10 cellular contexts compared by ENCODE assay signal in genomic region chr7:132472463-132473120, GRCh38.
DNase-seq lines count a peak whose midpoint lies in the region; ATAC-seq and TF ChIP-seq lines count a peak whose summit lies in the region.
"Had no signal": no experiment of that assay in that cellular context is flagged by ENCODE, and none has a peak within 500 bp of the region (broad histone marks: within the 10 kb centered on the region; RNA-seq: fewer than 3 reads in every experiment).

No MANE protein-coding gene starts in this region.

- no peaks in the 10 kb centered on the region for H3K36me3 Mint-ChIP-seq in progenitor cell of endocrine pancreas (ENCODE audit: insufficient read depth)

- peak; percentile 20 for DNase-seq in AG09309 (ENCODE audit: low read depth)
- peak; percentile 22 for DNase-seq in NCI-H226
- DNase-seq in dedifferentiated amniotic fluid mesenchymal stem cell (ENCODE audit: extremely low spot score) = peak; percentile 19
- peak; percentile 53 for DNase-seq in mucosa of gallbladder (ENCODE audit: low spot score)
- no peak for DNase-seq in progenitor cell of endocrine pancreas (ENCODE audit: low spot score, unreplicated experiment)
- DNase-seq in NOMO-1 treated with dmso at 0.1 percent for 144 hours (lab: John Stamatoyannopoulos, UW; ENCODE audit: unreplicated experiment) = no peak
- DNase-seq in NCI-H2171 (lab: John Stamatoyannopoulos, UW) = no peak
- DNase-seq: NCI-H2171 treated with DMSO at 0.1 percent for 48 hours had no signal

- H3K4me3 ChIP-seq in AG09309 (ENCODE audit: control insufficient read depth, low read depth, low read length) = no peak overlapping the region

- no peak overlapping the region for H3K4me3 Mint-ChIP-seq in progenitor cell of endocrine pancreas (ENCODE audit: low read depth)
- H3K4me3 Mint-ChIP-seq: activated naive CD8-positive, alpha-beta T cell had no signal

- no peak for ATAC-seq in GM21367 (IDR thresholded peaks at IDR 0.05; ENCODE audit: unreplicated experiment)

- no peak for TF ChIP-seq CTCF in AG09309 (IDR thresholded peaks at IDR 0.05; ENCODE audit: control insufficient read depth, insufficient read depth, low read depth, low read length, missing control alignments)
- no peak for TF ChIP-seq CTCF in progenitor cell of endocrine pancreas (IDR thresholded peaks at IDR 0.05; ENCODE audit: unreplicated experiment)

- H3K4me1 Mint-ChIP-seq in progenitor cell of endocrine pancreas (ENCODE audit: low read depth) = peaks cover 9% of the 10 kb centered on the region

- H3K27ac Mint-ChIP-seq in progenitor cell of endocrine pancreas = no peak overlapping the region
- H3K27ac Mint-ChIP-seq: activated naive CD8-positive, alpha-beta T cell had no signal

- H3K9me3 Mint-ChIP-seq in progenitor cell of endocrine pancreas (ENCODE audit: low read depth) = peaks cover 5% of the 10 kb centered on the region

- H3K27me3 Mint-ChIP-seq in progenitor cell of endocrine pancreas = peaks cover 49% of the 10 kb centered on the region
- H3K27me3 Mint-ChIP-seq: activated naive CD8-positive, alpha-beta T cell had no signal

Comparison
In these comparisons a context has a peak if more than half of its experiments do, and no peak if none do; other contexts are left out.
1. DNase-seq: peak in AG09309 (single experiment), NCI-H226 (single experiment), dedifferentiated amniotic fluid mesenchymal stem cell (single experiment) and mucosa of gallbladder (single experiment); none in progenitor cell of endocrine pancreas (single experiment), NOMO-1 treated with dmso at 0.1 percent for 144 hours (single experiment) and NCI-H2171 (single experiment).